9 cellular contexts compared by ENCODE assay signal in the genomic region with DNA sequence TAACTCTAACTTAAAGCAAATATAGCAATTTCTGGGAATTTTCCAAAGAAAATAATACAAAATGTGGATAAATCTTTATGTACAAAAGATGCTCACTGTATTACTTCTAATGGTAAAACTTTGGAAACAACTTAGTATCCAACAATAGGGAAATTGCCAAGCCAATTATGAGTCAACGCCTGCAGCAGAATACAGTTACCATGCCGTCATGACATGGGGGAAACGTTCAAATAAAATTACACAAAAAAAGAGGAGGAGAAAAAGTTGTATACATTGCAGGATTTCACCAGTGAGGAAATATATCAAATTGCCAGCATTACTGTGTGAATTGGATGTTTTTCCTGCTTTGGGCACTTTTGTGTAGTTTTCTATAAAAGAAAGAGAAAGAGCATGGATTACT.
A peak's percentile ranks its signal among the peaks of the same experiment; 100 is the strongest.
DNase-seq lines count a peak whose midpoint lies in the region; ATAC-seq and TF ChIP-seq lines count a peak whose summit lies in the region.
"Had no signal": no experiment of that assay in that cellular context is flagged by ENCODE, and none has a peak within 500 bp of the region (broad histone marks: within the 10 kb centered on the region; RNA-seq: fewer than 3 reads in every experiment).

No MANE protein-coding gene starts in this region.

- peaks cover 62% of the 10 kb centered on the region for H3K79me2 ChIP-seq in SK-N-SH (ENCODE audit: insufficient read depth)

- POLR2A ChIA-PET in SK-N-SH (lab: Yijun Ruan, JAX) (no interaction called here), Panc1 (lab: Charles Lee) (no interaction called here)

- H3K27ac ChIP-seq in SK-N-SH (ENCODE audit: low read depth in 2 of 2, low read length in 1 of 2) (peak overlapping the region in 1 of 2 experiments; percentile 66; a peak in 1 of 4 replicates), Panc1 (ENCODE audit: low read length) (peak overlapping the region; percentile 96), esophagus squamous epithelium (peak overlapping the region; percentile 69 to 87 (median 85))

- no TSS peak for BruUV-seq in Panc1 (replicated peaks; lab: Mats Ljungman, UMichigan)

- no peak overlapping the region for H2AFZ ChIP-seq in SK-N-SH (ENCODE audit: low read depth)

- no peaks in the 10 kb centered on the region for H3K27me3 ChIP-seq in SK-N-SH (ENCODE audit: insufficient read depth)
- H3K27me3 ChIP-seq in Panc1 (ENCODE audit: control insufficient read depth, insufficient read depth, low read length) = no peaks in the 10 kb centered on the region
- peaks cover 0 to 37% (median 0%) of the 10 kb centered on the region in 4 donors for H3K27me3 ChIP-seq in esophagus squamous epithelium

- no peaks in the 10 kb centered on the region for H3K9me2 ChIP-seq in SK-N-SH

- intact Hi-C loops in Panc1 (cut with micrococcal nuclease; ENCODE audit: unreplicated experiment) (loop anchor here (2.0 to 10.0 kb wide), 2 partner anchors 30 to 124 kb away; no protein-coding TSS in a partner anchor), esophagus squamous epithelium (cut with DNase I) (no loop called here)

- WGBS in SK-N-SH (ENCODE audit: low lambda C conversion rate) = 36% methylated on average over 3 of the region's 3 CpGs
- 17 to 26% methylated on average over 3 of the region's 3 CpGs for WGBS in esophagus squamous epithelium, 2 donors

- H4K20me1 ChIP-seq in SK-N-SH (ENCODE audit: insufficient read depth) = peaks cover 7% of the 10 kb centered on the region

- no peak for TF ChIP-seq POLR2A in esophagus squamous epithelium (IDR thresholded peaks at IDR 0.05)

- H3F3A ChIP-seq in SK-N-SH (replicated peaks; ENCODE audit: insufficient read depth) = peaks cover 6% of the 10 kb centered on the region

- H3K9ac ChIP-seq in SK-N-SH = peak overlapping the region; percentile 79; the same call in 1 of the 2 replicates

- TF ChIP-seq RAD21 in SK-N-SH (IDR thresholded peaks at IDR 0.05; ENCODE audit: low read length) = no peak

- H3K9me3 ChIP-seq in SK-N-SH (no peaks in the 10 kb centered on the region), Panc1 (ENCODE audit: control insufficient read depth, insufficient read depth, low read depth, low read length) (no peaks in the 10 kb centered on the region), esophagus squamous epithelium (no peaks in the 10 kb centered on the region)

- H3K36me3 ChIP-seq in SK-N-SH (replicated peaks in 1 of 2; ENCODE audit: control insufficient read depth in 1 of 2, insufficient read depth in 2 of 2, low read length in 1 of 2) (no peaks in the 10 kb centered on the region), Panc1 (ENCODE audit: control insufficient read depth, insufficient read depth, low read length) (peaks cover 7% of the 10 kb centered on the region; the same call in 1 of the 2 replicates), esophagus squamous epithelium (no peaks in the 10 kb centered on the region)

- CTCF ChIA-PET in SK-N-SH (lab: Yijun Ruan, JAX) (interaction anchor here (3.0 kb wide), 1 partner anchor 32 kb away, joined by 39 read pairs; no protein-coding TSS in a partner anchor), Panc1 (lab: Charles Lee) (no interaction called here)

- no peak for DNase-seq in SK-N-SH
- no peak for DNase-seq in Panc1 (ENCODE audit: low read depth, low spot score)
- no peak for DNase-seq in esophagus squamous epithelium (lab: John Stamatoyannopoulos, UW)
- no peak for DNase-seq in skeletal muscle cell (ENCODE audit: low read depth)
- no peak for DNase-seq in epidermal melanocyte (ENCODE audit: insufficient read length, low spot score)
- DNase-seq in hippocampal formation (lab: John Stamatoyannopoulos, UW) = no peak
- no peak for DNase-seq in retina
- DNase-seq: activated CD8-positive, alpha-beta memory T cell treated with anti-CD3 and anti-CD28 coated beads, Interleukin-2, amount 50 U/mL, for 4 hours had no signal

- H3K4me1 ChIP-seq in SK-N-SH (ENCODE audit: control insufficient read depth in 1 of 2, insufficient read depth in 2 of 2, low read depth in 1 of 2, low read length in 1 of 2) (peaks cover 4 to 14% of the 10 kb centered on the region in 2 experiments; a peak in 1 of 4 replicates), Panc1 (ENCODE audit: control insufficient read depth, insufficient read depth, low read length) (peaks cover 39% of the 10 kb centered on the region), esophagus squamous epithelium (peaks cover 10 to 67% (median 19%) of the 10 kb centered on the region in 3 donors)

- in situ Hi-C loops in Panc1 (cut with HindIII; ENCODE audit: low pct_unique_long_range_greater_than_20kb, low sequenced_read_pairs) = no loop called here

- ATAC-seq in SK-N-SH treated with all-trans-retinoic acid at 6 μM for 48 hours = no peak
- ATAC-seq in Panc1 = no peak

- peak overlapping the region in 1 of 2 experiments; percentile 85; a peak in 2 of 4 replicates for H3K4me3 ChIP-seq in SK-N-SH (ENCODE audit: low read depth in 2 of 2, low read length in 1 of 2)
- peak overlapping the region; percentile 89 to 94 for H3K4me3 ChIP-seq in Panc1 (ENCODE audit: low read depth in 2 of 2, low read length in 2 of 2)
- H3K4me3 ChIP-seq in esophagus squamous epithelium = peak overlapping the region; percentile 62 to 80 (median 71)
- peak overlapping the region; percentile 66 for H3K4me3 ChIP-seq in skeletal muscle cell (ENCODE audit: low read depth, low read length)

- TF ChIP-seq EP300 in SK-N-SH (IDR thresholded peaks at IDR 0.05; ENCODE audit: borderline replicate concordance in 1 of 2, low read depth in 1 of 2, low read length in 1 of 2) = no peak

- TF ChIP-seq CTCF in SK-N-SH (IDR thresholded peaks at IDR 0.05) = no peak
- no peak for TF ChIP-seq CTCF in Panc1 (IDR thresholded peaks at IDR 0.05)
- TF ChIP-seq CTCF in esophagus squamous epithelium (IDR thresholded peaks at IDR 0.05) = no peak

- peak overlapping the region; percentile 94 for H3K4me2 ChIP-seq in SK-N-SH

TF ChIP-seq in SK-N-SH, 30 proteins besides CTCF, POLR2A, EP300 and RAD21:
- no peak for TF ChIP-seq TCF12 (IDR thresholded peaks at IDR 0.05)
- peak; percentile 9; the same call in 1 of the 2 replicates for TF ChIP-seq NFIC (IDR thresholded peaks at IDR 0.05; ENCODE audit: borderline replicate concordance)
- TF ChIP-seq TEAD4 (IDR thresholded peaks at IDR 0.05; ENCODE audit: borderline replicate concordance, insufficient read depth) = no peak

TF ChIP-seq in SK-N-SH treated with all-trans-retinoic acid at 6 μM for 48 hours, 23 proteins besides CTCF, POLR2A, EP300 and RAD21 (continues in another document):
- TF ChIP-seq TOX (CRISPR knock-in tag; IDR thresholded peaks at IDR 0.05; ENCODE audit: borderline replicate concordance) = no peak
- TF ChIP-seq ZC3H10 (CRISPR knock-in tag; IDR thresholded peaks at IDR 0.05) = no peak
- no peak for TF ChIP-seq CSDC2 (CRISPR knock-in tag; IDR thresholded peaks at IDR 0.05)
- TF ChIP-seq CREB5 (CRISPR knock-in tag; IDR thresholded peaks at IDR 0.05; ENCODE audit: low read depth) = no peak
- TF ChIP-seq BACH2 (CRISPR knock-in tag; IDR thresholded peaks at IDR 0.05; ENCODE audit: borderline replicate concordance) = no peak
- TF ChIP-seq TCF4 (CRISPR knock-in tag; IDR thresholded peaks at IDR 0.05; ENCODE audit: borderline replicate concordance) = no peak
- no peak for TF ChIP-seq SNAI2 (CRISPR knock-in tag; IDR thresholded peaks at IDR 0.05)
- TF ChIP-seq ZNF70 (CRISPR knock-in tag; IDR thresholded peaks at IDR 0.05) = no peak
- no peak for TF ChIP-seq ISL1 (CRISPR knock-in tag; IDR thresholded peaks at IDR 0.05)
- no peak for TF ChIP-seq CSRNP3 (CRISPR knock-in tag; IDR thresholded peaks at IDR 0.05)
- TF ChIP-seq RARB (CRISPR knock-in tag; IDR thresholded peaks at IDR 0.05) = no peak
